ENCODE assay signal across 1 cellular context in genomic region chr4:39044947-39045734, GRCh38.
TF ChIP-seq lines count a peak whose summit lies in the region.

No MANE protein-coding gene starts in this region.

TF ChIP-seq in GM12878, 131 proteins besides CTCF, POLR2A, EP300 and RAD21:
- no peak for TF ChIP-seq KDM1A (IDR thresholded peaks at IDR 0.05; ENCODE audit: borderline replicate concordance)
- no peak for TF ChIP-seq MEF2A (IDR thresholded peaks at IDR 0.05; ENCODE audit: insufficient read depth, low read depth, low read length)
- peak; percentile 57; the same call in 1 of the 2 replicates for TF ChIP-seq BACH1 (IDR thresholded peaks at IDR 0.05; ENCODE audit: borderline replicate concordance)
- TF ChIP-seq PAX8 (IDR thresholded peaks at IDR 0.05), result no peak
- TF ChIP-seq FOXM1 (IDR thresholded peaks at IDR 0.05; ENCODE audit: low read depth, low read length), result no peak
- TF ChIP-seq SMAD5 (IDR thresholded peaks at IDR 0.05; ENCODE audit: low read depth), result no peak
- no peak for TF ChIP-seq SMARCA5 (IDR thresholded peaks at IDR 0.05)
- TF ChIP-seq TCF3 (IDR thresholded peaks at IDR 0.05; ENCODE audit: borderline replicate concordance, insufficient read depth, low read depth, low read length), result 0 out of 2 replicates have a peak, but pooled peaks have one; percentile 32
- peak; percentile 81 for TF ChIP-seq DPF2 (IDR thresholded peaks at IDR 0.05)
- TF ChIP-seq EED (IDR thresholded peaks at IDR 0.05; ENCODE audit: low read depth), result no peak
- no peak for TF ChIP-seq RBBP5 (conservative IDR thresholded peaks at IDR 0.05)
- TF ChIP-seq YY1 (IDR thresholded peaks at IDR 0.05; ENCODE audit: low read depth, low read length), result no peak
- TF ChIP-seq ZNF687 (IDR thresholded peaks at IDR 0.05), result peak; percentile 48; the same call in 1 of the 2 replicates
- TF ChIP-seq YBX1 (IDR thresholded peaks at IDR 0.05), result no peak
- TF ChIP-seq EGR1 (IDR thresholded peaks at IDR 0.05; ENCODE audit: borderline replicate concordance in 1 of 2, low read depth in 2 of 2, low read length in 2 of 2), result peak in 1 of 2 experiments; percentile 60; a peak in 1 of 3 replicates
- no peak for TF ChIP-seq SUZ12 (IDR thresholded peaks at IDR 0.05; ENCODE audit: unreplicated experiment)
- TF ChIP-seq ZNF217 (IDR thresholded peaks at IDR 0.05), result peak; percentile 78; the same call in 1 of the 2 replicates
- 0 out of 2 replicates have a peak, but pooled peaks have one; percentile 38 for TF ChIP-seq ZSCAN29 (IDR thresholded peaks at IDR 0.05)
- TF ChIP-seq WRNIP1 (IDR thresholded peaks at IDR 0.05; ENCODE audit: borderline replicate concordance, low read depth, low read length), result no peak
- no peak for TF ChIP-seq RAD51 (IDR thresholded peaks at IDR 0.05)
- TF ChIP-seq LARP7 (IDR thresholded peaks at IDR 0.05), result peak; percentile 94
- peak in 1 of 2 experiments; percentile 78; a peak in 2 of 4 replicates for TF ChIP-seq BHLHE40 (IDR thresholded peaks at IDR 0.05; ENCODE audit: borderline replicate concordance in 1 of 2, low read depth in 2 of 2, low read length in 1 of 2)
- no peak for TF ChIP-seq NR2C2 (IDR thresholded peaks at IDR 0.05; ENCODE audit: borderline replicate concordance, control insufficient read depth, insufficient read length, low read depth)
- TF ChIP-seq RB1 (IDR thresholded peaks at IDR 0.05; ENCODE audit: borderline replicate concordance), result peak; percentile 44; the same call in 1 of the 2 replicates
- TF ChIP-seq BCLAF1 (IDR thresholded peaks at IDR 0.05), result no peak
- no peak for TF ChIP-seq KLF5 (IDR thresholded peaks at IDR 0.05; ENCODE audit: partially characterized antibody)
- no peak for TF ChIP-seq SKIL (IDR thresholded peaks at IDR 0.05; ENCODE audit: low read depth, poor library complexity, severe bottlenecking)
- TF ChIP-seq CBX5 (IDR thresholded peaks at IDR 0.05; ENCODE audit: low read depth), result no peak
- TF ChIP-seq NR2F1 (conservative IDR thresholded peaks at IDR 0.05), result peak; percentile 88
- TF ChIP-seq MXI1 (IDR thresholded peaks at IDR 0.05; ENCODE audit: low read depth, low read length), result peak; percentile 50
- peak; percentile 80 for TF ChIP-seq IKZF1 (conservative IDR thresholded peaks at IDR 0.05)
- no peak for TF ChIP-seq ESRRA (IDR thresholded peaks at IDR 0.05; ENCODE audit: low read length)
- no peak for TF ChIP-seq FOXK2 (IDR thresholded peaks at IDR 0.05)
- TF ChIP-seq BCL3 (IDR thresholded peaks at IDR 0.05; ENCODE audit: borderline replicate concordance, insufficient read depth, low read depth, low read length, poor library complexity, severe bottlenecking), result no peak
- TF ChIP-seq SREBF1 (IDR thresholded peaks at IDR 0.05; ENCODE audit: low read length), result no peak
- TF ChIP-seq CREB1 (IDR thresholded peaks at IDR 0.05; ENCODE audit: low read depth), result 0 out of 2 replicates have a peak, but pooled peaks have one; percentile 6
- no peak; the same call in 1 of the 2 replicates for TF ChIP-seq MTA3 (IDR thresholded peaks at IDR 0.05; ENCODE audit: borderline replicate concordance, low read length)
- TF ChIP-seq HDGF (IDR thresholded peaks at IDR 0.05), result no peak
- peak; percentile 98 for TF ChIP-seq GATAD2B (conservative IDR thresholded peaks at IDR 0.05; ENCODE audit: low read depth)
- TF ChIP-seq, protein P1, sequence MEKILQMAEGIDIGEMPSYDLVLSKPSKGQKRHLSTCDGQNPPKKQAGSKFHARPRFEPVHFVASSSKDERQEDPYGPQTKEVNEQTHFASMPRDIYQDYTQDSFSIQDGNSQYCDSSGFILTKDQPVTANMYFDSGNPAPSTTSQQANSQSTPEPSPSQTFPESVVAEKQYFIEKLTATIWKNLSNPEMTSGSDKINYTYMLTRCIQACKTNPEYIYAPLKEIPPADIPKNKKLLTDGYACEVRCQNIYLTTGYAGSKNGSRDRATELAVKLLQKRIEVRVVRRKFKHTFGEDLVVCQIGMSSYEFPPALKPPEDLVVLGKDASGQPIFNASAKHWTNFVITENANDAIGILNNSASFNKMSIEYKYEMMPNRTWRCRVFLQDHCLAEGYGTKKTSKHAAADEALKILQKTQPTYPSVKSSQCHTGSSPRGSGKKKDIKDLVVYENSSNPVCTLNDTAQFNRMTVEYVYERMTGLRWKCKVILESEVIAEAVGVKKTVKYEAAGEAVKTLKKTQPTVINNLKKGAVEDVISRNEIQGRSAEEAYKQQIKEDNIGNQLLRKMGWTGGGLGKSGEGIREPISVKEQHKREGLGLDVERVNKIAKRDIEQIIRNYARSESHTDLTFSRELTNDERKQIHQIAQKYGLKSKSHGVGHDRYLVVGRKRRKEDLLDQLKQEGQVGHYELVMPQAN (conservative IDR thresholded peaks at IDR 0.05), result peak; percentile 65
- no peak for TF ChIP-seq ZZZ3 (IDR thresholded peaks at IDR 0.05; ENCODE audit: control insufficient read depth, insufficient read length, low read depth)
- no peak for TF ChIP-seq CHD1 (IDR thresholded peaks at IDR 0.05; ENCODE audit: low read depth, low read length)
- TF ChIP-seq PAX5 (IDR thresholded peaks at IDR 0.05; ENCODE audit: borderline replicate concordance, low read depth, low read length), result no peak
